8 cellular contexts compared by ENCODE assay signal in genomic region chr19:43777163-43777700, GRCh38. TPM values are rescaled to one million over a fixed set of nuclear protein-coding genes. Genes with fewer than 3 reads are reported as not detected.
DNase-seq lines count a peak whose midpoint lies in the region; ATAC-seq lines count a peak whose summit lies in the region.

No MANE protein-coding gene starts in this region.

- no peaks in the 10 kb centered on the region for H3K9me3 ChIP-seq in mucosa of stomach (ENCODE audit: control insufficient read depth, low read length)

- peak overlapping the region; percentile 32 for H3K9ac ChIP-seq in mucosa of stomach (ENCODE audit: low read length)

- no peaks in the 10 kb centered on the region for H3K27me3 ChIP-seq in mucosa of stomach (ENCODE audit: control insufficient read depth, insufficient read depth, low read length)

- peaks cover 58% of the 10 kb centered on the region for H3K4me1 Mint-ChIP-seq in activated T-cell treated with anti-CD3 and anti-CD28 coated beads, Interleukin-2, amount 50 U/mL, for 4 hours (ENCODE audit: low read depth)

- peaks cover 14% of the 10 kb centered on the region for H3K36me3 Mint-ChIP-seq in activated T-cell treated with anti-CD3 and anti-CD28 coated beads, Interleukin-2, amount 50 U/mL, for 4 hours (ENCODE audit: insufficient read depth)

- no peaks in the 10 kb centered on the region for H3K9me3 Mint-ChIP-seq in activated T-cell treated with anti-CD3 and anti-CD28 coated beads, Interleukin-2, amount 50 U/mL, for 4 hours

- H3K4me1 ChIP-seq in mucosa of stomach (ENCODE audit: control insufficient read depth, insufficient read depth, low read length): peaks cover 79% of the 10 kb centered on the region

- peak overlapping the region; percentile 91 for H3K4me3 Mint-ChIP-seq in activated T-cell treated with anti-CD3 and anti-CD28 coated beads, Interleukin-2, amount 50 U/mL, for 4 hours

- ATAC-seq in activated T-cell treated with anti-CD3 and anti-CD28 coated beads, Interleukin-2, amount 50 U/mL, for 4 hours: peak in 1 of 2 donors; percentile 10
- no peak for ATAC-seq in HG03565 (IDR thresholded peaks at IDR 0.05; ENCODE audit: unreplicated experiment)
- ATAC-seq in HG02642 (IDR thresholded peaks at IDR 0.05; ENCODE audit: poor library complexity, unreplicated experiment): no peak
- no peak for ATAC-seq in GM21576 (IDR thresholded peaks at IDR 0.05; ENCODE audit: unreplicated experiment)

- DNase-seq in EL (peak; percentile 67), NAMALWA (ENCODE audit: low spot score) (peak; percentile 55), dedifferentiated amniotic fluid mesenchymal stem cell (ENCODE audit: extremely low spot score) (no peak)
- no peak for DNase-seq in activated T-cell treated with anti-CD3 and anti-CD28 coated beads, Interleukin-2, amount 50 U/mL, for 4 hours

- H3K36me3 ChIP-seq in mucosa of stomach (ENCODE audit: control insufficient read depth, insufficient read depth, low read length): no peaks in the 10 kb centered on the region

- no peak overlapping the region for H3K4me3 ChIP-seq in mucosa of stomach (ENCODE audit: low read length)

- no peaks in the 10 kb centered on the region for H3K27me3 Mint-ChIP-seq in activated T-cell treated with anti-CD3 and anti-CD28 coated beads, Interleukin-2, amount 50 U/mL, for 4 hours (ENCODE audit: low read depth)

RNA-seq across cellular contexts. Expression of gene KCNN4, which starts 3.5 kb away (rescaled TPM):
- 100 to 1,000 TPM in 1 of 3 donors, 10 to 100 TPM in 2; 90.6 to 123 (median 94.7) TPM for total RNA-seq in activated T-cell treated with anti-CD3 and anti-CD28 coated beads, Interleukin-2, amount 50 U/mL, for 4 hours

RNA-seq across cellular contexts. Expression of gene SMG9, which starts 22.5 kb away (rescaled TPM):
- total RNA-seq in activated T-cell treated with anti-CD3 and anti-CD28 coated beads, Interleukin-2, amount 50 U/mL, for 4 hours: 100 to 1,000 TPM; 102 to 114 (median 109) TPM

RNA-seq across cellular contexts. Expression of gene LYPD5, which starts 25.0 kb away (rescaled TPM):
- under 1 TPM in 2 of 3 donors, not detected in 1; 0.53 to 0.87 TPM for total RNA-seq in activated T-cell treated with anti-CD3 and anti-CD28 coated beads, Interleukin-2, amount 50 U/mL, for 4 hours

RNA-seq across cellular contexts. Expression of gene ZNF283, which starts 49.9 kb away (rescaled TPM):
- total RNA-seq in activated T-cell treated with anti-CD3 and anti-CD28 coated beads, Interleukin-2, amount 50 U/mL, for 4 hours: 1 to 10 TPM; 2.7 to 3.2 (median 3.0) TPM

Comparison
In these comparisons a context has a peak if more than half of its experiments do, and no peak if none do; other contexts are left out.
1. DNase-seq: peak in EL (single experiment) and NAMALWA (single experiment); none in activated T-cell treated with anti-CD3 and anti-CD28 coated beads, Interleukin-2, amount 50 U/mL, for 4 hours (single experiment) and dedifferentiated amniotic fluid mesenchymal stem cell (single experiment).